ENCODE assay signal across 26 cellular contexts in the genomic region with DNA sequence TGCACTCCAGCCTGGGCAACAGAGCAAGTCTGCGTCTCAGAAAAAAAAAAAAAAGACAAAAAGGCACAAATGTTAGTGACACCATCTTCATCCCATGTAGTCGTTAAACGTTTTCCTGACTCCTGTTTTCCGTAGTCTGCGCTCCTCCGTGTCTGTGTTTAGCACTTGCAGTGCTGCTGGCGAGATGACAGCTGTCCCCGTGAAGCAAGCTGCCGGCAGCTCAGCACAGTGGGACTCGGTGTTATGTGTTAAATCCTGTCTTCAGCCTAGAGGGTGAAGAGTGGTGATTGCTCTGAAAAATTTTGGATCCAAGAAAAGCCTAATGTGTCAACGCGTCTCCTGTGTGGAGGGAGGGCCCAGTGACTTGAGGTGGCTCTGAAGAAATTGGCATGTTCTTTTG.
"Had no signal": no experiment of that assay in that cellular context is flagged by ENCODE, and none has a peak within 500 bp of the region (broad histone marks: within the 10 kb centered on the region; RNA-seq: fewer than 3 reads in every experiment).

No MANE protein-coding gene starts in this region.

- DNase-seq: activated CD4-positive, alpha-beta T cell treated with anti-CD3 and anti-CD28 coated beads for 1 hour; activated CD4-positive, alpha-beta T cell treated with anti-CD3 and anti-CD28 coated beads, Interleukin-2, amount 50 U/mL, for 1 hour; activated CD8-positive, alpha-beta T cell treated with anti-CD3 and anti-CD28 coated beads, Interleukin-2, amount 10 ng/mL, durations not matched to agents 7 days and 5 days; activated gamma-delta T cell; cortex of kidney; erythroblast; foreskin fibroblast; kidney; natural killer cell; retina; sigmoid colon; stimulated activated CD4-positive, alpha-beta T cell treated with anti-CD3 and anti-CD28 coated beads, Interleukin-15, amount 100 ng/mL, for 24 hours; T-helper 1 cell; upper lobe of right lung; WERI-Rb-1 had no signal

- H3K4me2 ChIP-seq: smooth muscle cell had no signal

- H3K9me3 Mint-ChIP-seq: activated naive CD4-positive, alpha-beta T cell treated with anti-CD3 and anti-CD28 coated beads, Interleukin-2, amount 50 U/mL, for 72 hours; activated T-helper 1 cell treated with anti-CD3 and anti-CD28 coated beads, Interleukin-12 subunit alpha, Interleukin-12 subunit beta, Interleukin-2, Interleukin-4 antibody, amounts not matched to agents 30 ng/mL and 10 ng/mL and 1 ng/mL, durations not matched to agents 14 hours and 24 hours and 36 hours; natural killer cell; stimulated activated memory B cell treated with anti-CD40 and anti-IgM and Interleukin-4, amounts not matched to agents 10 μg/mL and 1 μg/mL and 100 μg/mL, for 72 hours had no signal

- H3K27me3 ChIP-seq: ascending aorta, sigmoid colon, upper lobe of right lung had no signal

- ATAC-seq: activated CD8-positive, alpha-beta T cell treated with anti-CD3 and anti-CD28 coated beads, Interleukin-2, amount 10 ng/mL, durations not matched to agents 7 days and 5 days; activated naive CD4-positive, alpha-beta T cell treated with anti-CD3 and anti-CD28 coated beads, Interleukin-2, amount 50 U/mL, for 72 hours; left lobe of liver; natural killer cell; SK-N-SH treated with all-trans-retinoic acid at 6 μM for 48 hours; stimulated activated memory B cell treated with anti-CD40 and anti-IgM and Interleukin-4, amounts not matched to agents 10 μg/mL and 1 μg/mL and 100 μg/mL, for 72 hours; upper lobe of right lung had no signal

- H3K9me3 ChIP-seq: ascending aorta, sigmoid colon, thoracic aorta, upper lobe of right lung had no signal

- H3K27me3 Mint-ChIP-seq: stimulated activated memory B cell treated with anti-CD40 and anti-IgM and Interleukin-4, amounts not matched to agents 10 μg/mL and 1 μg/mL and 100 μg/mL, for 72 hours had no signal

- H3K4me3 Mint-ChIP-seq: activated CD8-positive, alpha-beta T cell treated with anti-CD3 and anti-CD28 coated beads, Interleukin-2, amount 10 ng/mL, durations not matched to agents 7 days and 5 days; activated T-helper 1 cell treated with anti-CD3 and anti-CD28 coated beads, Interleukin-12 subunit alpha, Interleukin-12 subunit beta, Interleukin-2, Interleukin-4 antibody, amounts not matched to agents 30 ng/mL and 10 ng/mL and 1 ng/mL, durations not matched to agents 14 hours and 24 hours and 36 hours; natural killer cell; stimulated activated memory B cell treated with anti-CD40 and anti-IgM and Interleukin-4, amounts not matched to agents 10 μg/mL and 1 μg/mL and 100 μg/mL, for 72 hours had no signal

- H3K36me3 ChIP-seq: thoracic aorta, upper lobe of right lung had no signal

- H3K27ac ChIP-seq: ascending aorta, sigmoid colon, thoracic aorta, upper lobe of right lung, WERI-Rb-1 had no signal

- H3K4me1 ChIP-seq: ascending aorta, sigmoid colon, upper lobe of right lung had no signal

- H3K4me3 ChIP-seq: ascending aorta, lung, sigmoid colon, smooth muscle cell, thoracic aorta, upper lobe of right lung had no signal

- H3K27ac Mint-ChIP-seq: activated CD8-positive, alpha-beta T cell treated with anti-CD3 and anti-CD28 coated beads, Interleukin-2, amount 10 ng/mL, durations not matched to agents 7 days and 5 days; activated T-helper 1 cell treated with anti-CD3 and anti-CD28 coated beads, Interleukin-12 subunit alpha, Interleukin-12 subunit beta, Interleukin-2, Interleukin-4 antibody, amounts not matched to agents 30 ng/mL and 10 ng/mL and 1 ng/mL, durations not matched to agents 14 hours and 24 hours and 36 hours; natural killer cell; stimulated activated memory B cell treated with anti-CD40 and anti-IgM and Interleukin-4, amounts not matched to agents 10 μg/mL and 1 μg/mL and 100 μg/mL, for 72 hours had no signal

- FAIRE-seq: bronchial epithelial cell, kidney, TTC549 had no signal
